Comparison of ENCODE assay signal across 24 cellular contexts in genomic region chr7:131002600-131002999, GRCh38.
"Had no signal": no experiment of that assay in that cellular context is flagged by ENCODE, and none has a peak within 500 bp of the region (broad histone marks: within the 10 kb centered on the region; RNA-seq: fewer than 3 reads in every experiment).

No MANE protein-coding gene starts in this region.

- H3K36me3 Mint-ChIP-seq: mesothelial cell of epicardium, natural killer cell, type B pancreatic cell had no signal

- H3K27me3 Mint-ChIP-seq: dendritic cell treated with granulocyte-macrophage colony-stimulating factor and Interleukin-4, amounts not matched to agents 40 ng/mL and 50 ng/mL, for 4 days; effector memory CD8-positive, alpha-beta T cell; memory B cell had no signal

- FAIRE-seq: keratinocyte, urothelium cell line had no signal

- H3K27me3 ChIP-seq: esophagus squamous epithelium, ovary, suprapubic skin, thyroid gland had no signal

- DNase-seq: effector memory CD8-positive, alpha-beta T cell; esophagus squamous epithelium; foreskin fibroblast; immature natural killer cell; left ventricle myocardium inferior; lower lobe of right lung; natural killer cell; nucleus accumbens; ovary; right cardiac atrium; stimulated activated CD4-positive, alpha-beta T cell treated with anti-CD3 and anti-CD28 coated beads, Interleukin-4, amount 100 ng/mL, for 1 hour; stimulated activated CD8-positive, alpha-beta memory T cell treated with anti-CD3 and anti-CD28 coated beads, Interleukin-4, amount 100 ng/mL, for 48 hours; stimulated activated naive CD8-positive, alpha-beta T cell treated with anti-CD3 and anti-CD28 coated beads, Interleukin-15, Interleukin-2, amounts not matched to agents 100 U/mL and 50 U/mL, for 24 hours; thyroid gland had no signal

- H3K9me3 Mint-ChIP-seq: dendritic cell treated with granulocyte-macrophage colony-stimulating factor and Interleukin-4, amounts not matched to agents 40 ng/mL and 50 ng/mL, for 4 days; effector memory CD8-positive, alpha-beta T cell; immature natural killer cell; natural killer cell; neural crest cell; type B pancreatic cell had no signal

- H3K4me3 ChIP-seq: esophagus squamous epithelium, left ventricle myocardium inferior, lower lobe of right lung, ovary, suprapubic skin, thyroid gland had no signal

- H3K36me3 ChIP-seq: ovary, suprapubic skin had no signal

- H3K27ac Mint-ChIP-seq: dendritic cell treated with granulocyte-macrophage colony-stimulating factor and Interleukin-4, amounts not matched to agents 40 ng/mL and 50 ng/mL, for 4 days; immature natural killer cell; mesothelial cell of epicardium; stimulated activated effector memory CD8-positive, alpha-beta T cell treated with anti-CD3 and anti-CD28 coated beads, Interleukin-12 subunit alpha, Interleukin-12 subunit beta, amount 100 ng/mL, for 72 hours; type B pancreatic cell had no signal

- ATAC-seq: effector memory CD8-positive, alpha-beta T cell; lower lobe of right lung; right cardiac atrium; stimulated activated effector memory CD8-positive, alpha-beta T cell treated with anti-CD3 and anti-CD28 coated beads, Interleukin-12 subunit alpha, Interleukin-12 subunit beta, amount 100 ng/mL, for 72 hours; stimulated activated naive CD8-positive, alpha-beta T cell treated with anti-CD3 and anti-CD28 coated beads, Interleukin-15, Interleukin-2, amounts not matched to agents 100 U/mL and 50 U/mL, for 24 hours had no signal

- H3K4me3 Mint-ChIP-seq: dendritic cell treated with granulocyte-macrophage colony-stimulating factor and Interleukin-4, amounts not matched to agents 40 ng/mL and 50 ng/mL, for 4 days; immature natural killer cell; memory B cell; mesothelial cell of epicardium; natural killer cell; neural crest cell; stimulated activated effector memory CD8-positive, alpha-beta T cell treated with anti-CD3 and anti-CD28 coated beads, Interleukin-12 subunit alpha, Interleukin-12 subunit beta, amount 100 ng/mL, for 72 hours; type B pancreatic cell had no signal

- H3K27ac ChIP-seq: epithelial cell of prostate, esophagus squamous epithelium, left ventricle myocardium inferior, lower lobe of right lung, ovary, suprapubic skin had no signal

- H3K9me3 ChIP-seq: suprapubic skin, thyroid gland had no signal
